ENCODE assay signal across 10 cellular contexts in genomic region chr12:2963760-2964292, GRCh38. TPM values are rescaled to one million over a fixed set of nuclear protein-coding genes. Genes with fewer than 3 reads are reported as not detected.
DNase-seq lines count a peak whose midpoint lies in the region; ATAC-seq and TF ChIP-seq lines count a peak whose summit lies in the region.
"Had no signal": no experiment of that assay in that cellular context is flagged by ENCODE, and none has a peak within 500 bp of the region (broad histone marks: within the 10 kb centered on the region; RNA-seq: fewer than 3 reads in every experiment).

No MANE protein-coding gene starts in this region.

- ATAC-seq in gastroesophageal sphincter (peak; percentile 23), lung (ENCODE audit: insufficient read depth, low FRiP score) (no peak), GM21390 (IDR thresholded peaks at IDR 0.05; ENCODE audit: unreplicated experiment) (no peak)
- ATAC-seq in activated CD4-positive, alpha-beta T cell treated with anti-CD3 and anti-CD28 coated beads for 36 hours = no peak

- H3K27ac Mint-ChIP-seq in activated CD4-positive, alpha-beta T cell treated with anti-CD3 and anti-CD28 coated beads for 36 hours = no peak overlapping the region

- H3K4me1 ChIP-seq in SJSA1 (replicated peaks) (peaks cover 46% of the 10 kb centered on the region), gastroesophageal sphincter (peaks cover 0 to 25% (median 6%) of the 10 kb centered on the region in 3 donors), lung (ENCODE audit: control insufficient read depth in 2 of 2, insufficient read depth in 2 of 2, low read length in 2 of 2) (peaks cover 0 to 11% of the 10 kb centered on the region in 2 donors), transverse colon (peaks cover 0 to 21% (median 9%) of the 10 kb centered on the region in 4 donors)

- TF ChIP-seq POLR2A in gastroesophageal sphincter (IDR thresholded peaks at IDR 0.05) (no peak), transverse colon (IDR thresholded peaks at IDR 0.05) (no peak)

- H3K4me3 Mint-ChIP-seq in activated CD4-positive, alpha-beta T cell treated with anti-CD3 and anti-CD28 coated beads for 36 hours = no peak overlapping the region

- POLR2A ChIA-PET in activated CD4-positive, alpha-beta T cell treated with anti-CD3 and anti-CD28 coated beads for 36 hours (lab: Charles Lee) = no interaction called here

- H3K27ac ChIP-seq in SJSA1 (peak overlapping the region; percentile 80), gastroesophageal sphincter (peak overlapping the region in 3 of 4 donors; percentile 45 to 54 (median 51)), lung (ENCODE audit: low read depth in 1 of 2, low read length in 1 of 2) (peak overlapping the region; percentile 67 to 94), transverse colon (peak overlapping the region in 3 of 4 donors; percentile 6 to 30 (median 23))

- H3K9me3 ChIP-seq in SJSA1 (replicated peaks) = 0 out of 2 replicates have a peak, but pooled peaks cover 4% of the 10 kb centered on the region
- H3K9me3 ChIP-seq in gastroesophageal sphincter = no peaks in the 10 kb centered on the region
- no peaks in the 10 kb centered on the region for H3K9me3 ChIP-seq in lung (ENCODE audit: control insufficient read depth in 2 of 2, insufficient read depth in 1 of 2, low read length in 1 of 2)
- H3K9me3 ChIP-seq in transverse colon = no peaks in the 10 kb centered on the region

- CTCF ChIA-PET in activated CD4-positive, alpha-beta T cell treated with anti-CD3 and anti-CD28 coated beads for 36 hours (lab: Charles Lee) = interaction anchor here (0.7 to 1.3 kb wide), 2 partner anchors 20 to 92 kb away, joined by 3 to 4 read pairs; no protein-coding TSS in a partner anchor

- in situ Hi-C loops in transverse colon (cut with MboI; ENCODE audit: low pct_ligation_motif_present in 1 of 4, low pct_unique_long_range_greater_than_20kb in 1 of 4, low sequenced_read_pairs in 3 of 4) = no loop called here

- H3K27me3 ChIP-seq in SJSA1 (replicated peaks) (no peaks in the 10 kb centered on the region), gastroesophageal sphincter (peaks cover 6% of the 10 kb centered on the region), lung (ENCODE audit: control insufficient read depth, insufficient read depth) (no peaks in the 10 kb centered on the region), transverse colon (no peaks in the 10 kb centered on the region)

- intact Hi-C loops in transverse colon (cut with DNase I; ENCODE audit: low total_unique reads) = no loop called here
- intact Hi-C loops in activated CD4-positive, alpha-beta T cell treated with anti-CD3 and anti-CD28 coated beads for 36 hours (cut with DNase I, micrococcal nuclease) = no loop called here

- no peak for TF ChIP-seq CTCF in gastroesophageal sphincter (IDR thresholded peaks at IDR 0.05)
- no peak for TF ChIP-seq CTCF in lung (IDR thresholded peaks at IDR 0.05; ENCODE audit: control extremely low read depth, extremely low read depth)
- TF ChIP-seq CTCF in transverse colon (IDR thresholded peaks at IDR 0.05) = no peak

- 50% methylated on average over 2 of the region's 15 CpGs; no CpG with 5 or more reads in 1 of the 2 donors for WGBS in gastroesophageal sphincter (ENCODE audit: low coverage in 1 of 2), 2 donors
- 56 to 75% methylated on average over 14 to 15 of the region's 15 CpGs for WGBS in lung, 2 donors
- WGBS in transverse colon (ENCODE audit: low coverage in 1 of 2), 2 donors = 50 to 79% methylated on average over 2 to 15 of the region's 15 CpGs

- H3K36me3 ChIP-seq in SJSA1 = peaks cover 52% of the 10 kb centered on the region
- no peaks in the 10 kb centered on the region for H3K36me3 ChIP-seq in gastroesophageal sphincter
- H3K36me3 ChIP-seq in lung (ENCODE audit: control insufficient read depth in 2 of 2, insufficient read depth in 2 of 2, low read length in 2 of 2) = peaks cover 0 to 2% of the 10 kb centered on the region in 2 donors
- no peaks in the 10 kb centered on the region for H3K36me3 ChIP-seq in transverse colon

- TF ChIP-seq EP300 in gastroesophageal sphincter (IDR thresholded peaks at IDR 0.05) = no peak
- TF ChIP-seq EP300 in transverse colon (IDR thresholded peaks at IDR 0.05; ENCODE audit: low read depth) = no peak

- H3K4me3 ChIP-seq in SJSA1 = peak overlapping the region; percentile 16; the same call in 1 of the 2 replicates
- peak overlapping the region in 1 of 2 donors; percentile 20 for H3K4me3 ChIP-seq in gastroesophageal sphincter
- H3K4me3 ChIP-seq in lung = no peak overlapping the region
- no peak overlapping the region for H3K4me3 ChIP-seq in transverse colon

- DNase-seq in SJSA1 (ENCODE audit: low read depth in 1 of 2, low spot score in 2 of 2) (peak; percentile 44 to 86), lung (ENCODE audit: low spot score) (no peak), transverse colon (no peak), Kasumi-1 (lab: John Stamatoyannopoulos, UW) (no peak)
- no peak for DNase-seq in activated CD4-positive, alpha-beta T cell treated with anti-CD3 and anti-CD28 coated beads for 36 hours
- no peak for DNase-seq in stimulated activated CD4-positive, alpha-beta T cell treated with anti-CD3 and anti-CD28 coated beads, Interleukin-4, amount 100 ng/mL, for 24 hours
- DNase-seq: Calu3, NCI-H1930 had no signal

- H3K4me1 Mint-ChIP-seq in activated CD4-positive, alpha-beta T cell treated with anti-CD3 and anti-CD28 coated beads for 36 hours = peaks cover 13% of the 10 kb centered on the region

- H3K36me3 Mint-ChIP-seq in activated CD4-positive, alpha-beta T cell treated with anti-CD3 and anti-CD28 coated beads for 36 hours (ENCODE audit: low read depth) = no peaks in the 10 kb centered on the region

- H3K27me3 Mint-ChIP-seq in activated CD4-positive, alpha-beta T cell treated with anti-CD3 and anti-CD28 coated beads for 36 hours = peaks cover 35% of the 10 kb centered on the region

- H3K9me3 Mint-ChIP-seq in activated CD4-positive, alpha-beta T cell treated with anti-CD3 and anti-CD28 coated beads for 36 hours (ENCODE audit: low read depth) = no peaks in the 10 kb centered on the region

RNA-seq across cellular contexts. Expression of gene TEAD4, which starts 4.6 kb away (rescaled TPM):
- total RNA-seq in SJSA1 (2014; rRNA removed; shearing (Covaris generic)) = 36.6 and 51.2 TPM in 2 replicates
- total RNA-seq in gastroesophageal sphincter (10 to 100 TPM in 3 of 4 donors, 1 to 10 TPM in 1; 4.7 to 26.7 (median 25.0) TPM), lung (10 to 100 TPM in 1 of 2 donors, 1 to 10 TPM in 1; 7.1 to 36.3 TPM), transverse colon (10 to 100 TPM in 1 of 4 donors, 1 to 10 TPM in 3; 4.2 to 29.7 (median 6.3) TPM)
- polyA plus RNA-seq in lung = 10 to 100 TPM; 24.0 to 33.7 TPM
- total RNA-seq in activated CD4-positive, alpha-beta T cell treated with anti-CD3 and anti-CD28 coated beads for 36 hours = 1 to 10 TPM; 7.2 to 9.0 TPM

Comparison
In these comparisons a context has a peak if more than half of its experiments do, and no peak if none do; other contexts are left out.
1. DNase-seq: peak in SJSA1 (2 of 2); none in lung (single experiment), transverse colon (single experiment), Kasumi-1 (0 of 2), activated CD4-positive, alpha-beta T cell treated with anti-CD3 and anti-CD28 coated beads for 36 hours (single experiment) and stimulated activated CD4-positive, alpha-beta T cell treated with anti-CD3 and anti-CD28 coated beads, Interleukin-4, amount 100 ng/mL, for 24 hours (single experiment).
2. H3K27ac ChIP-seq: peak in every context shown above with its lines; median percentile 80 in lung; 80 in SJSA1; 51 in gastroesophageal sphincter; 23 in transverse colon.